In genomic region chr11:78083036-78083435, GRCh38 we compare ENCODE assay signal across 1 cellular context.
TF ChIP-seq lines count a peak whose summit lies in the region.

No MANE protein-coding gene starts in this region.

TF ChIP-seq in HepG2, 621 proteins besides CTCF, POLR2A, EP300 and RAD21:
- no peak for TF ChIP-seq RFXANK (CRISPR knock-in tag; IDR thresholded peaks at IDR 0.05)
- TF ChIP-seq ZNF292 (CRISPR knock-in tag; IDR thresholded peaks at IDR 0.05; ENCODE audit: borderline replicate concordance, low read depth) = no peak
- TF ChIP-seq ZC3H4 (CRISPR knock-in tag; IDR thresholded peaks at IDR 0.05; ENCODE audit: borderline replicate concordance) = 0 out of 2 replicates have a peak, but pooled peaks have one; percentile 64
